24 cellular contexts compared by ENCODE assay signal in genomic region chr7:77833136-77833535, GRCh38. TPM values are rescaled to one million over a fixed set of nuclear protein-coding genes. Genes with fewer than 3 reads are reported as not detected.
A peak's percentile ranks its signal among the peaks of the same experiment; 100 is the strongest.
DNase-seq lines count a peak whose midpoint lies in the region; ATAC-seq and TF ChIP-seq lines count a peak whose summit lies in the region.
"Had no signal": no experiment of that assay in that cellular context is flagged by ENCODE, and none has a peak within 500 bp of the region (broad histone marks: within the 10 kb centered on the region; RNA-seq: fewer than 3 reads in every experiment).

No MANE protein-coding gene starts in this region.

- H3K4me3 Mint-ChIP-seq in activated CD4-positive, alpha-beta T cell treated with anti-CD3 and anti-CD28 coated beads, Interleukin-2, amount 10 ng/mL, durations not matched to agents 24 days and 14 days, result no peak overlapping the region
- no peak overlapping the region for H3K4me3 Mint-ChIP-seq in activated T-helper 1 cell treated with anti-CD3 and anti-CD28 coated beads, Interleukin-12 subunit alpha, Interleukin-12 subunit beta, Interleukin-2, Interleukin-4 antibody, amounts not matched to agents 30 ng/mL and 10 ng/mL and 1 ng/mL, durations not matched to agents 14 hours and 24 hours and 36 hours
- H3K4me3 Mint-ChIP-seq: dendritic cell treated with granulocyte-macrophage colony-stimulating factor and Interleukin-4, amounts not matched to agents 40 ng/mL and 50 ng/mL, for 4 days had no signal

- intact Hi-C loops in activated CD4-positive, alpha-beta T cell treated with anti-CD3 and anti-CD28 coated beads, Interleukin-2, amount 10 ng/mL, durations not matched to agents 24 days and 14 days (cut with micrococcal nuclease), result no loop called here
- intact Hi-C loops in activated T-helper 1 cell treated with anti-CD3 and anti-CD28 coated beads, Interleukin-12 subunit alpha, Interleukin-12 subunit beta, Interleukin-2, Interleukin-4 antibody, amounts not matched to agents 30 ng/mL and 10 ng/mL and 1 ng/mL, durations not matched to agents 14 hours and 24 hours and 36 hours (cut with micrococcal nuclease), result no loop called here
- intact Hi-C loops in psoas muscle (cut with DNase I), result no loop called here

- DNase-seq in activated CD4-positive, alpha-beta T cell treated with anti-CD3 and anti-CD28 coated beads, Interleukin-2, amount 10 ng/mL, durations not matched to agents 24 days and 14 days, result no peak
- DNase-seq in activated CD4-positive, alpha-beta T cell treated with anti-CD3 and anti-CD28 coated beads, Interleukin-2, amount 50 U/mL, for 48 hours, result no peak
- DNase-seq in EH (ENCODE audit: low read depth) (peak; percentile 52), psoas muscle (no peak), DMS114 treated with DMSO at 0.1 percent for 48 hours (lab: John Stamatoyannopoulos, UW; ENCODE audit: unreplicated experiment) (no peak), cerebellar cortex (ENCODE audit: low spot score) (no peak), suprapubic skin (ENCODE audit: low spot score in 2 of 2) (no peak)
- DNase-seq in activated T-helper 1 cell treated with anti-CD3 and anti-CD28 coated beads, Interleukin-12 subunit alpha, Interleukin-12 subunit beta, Interleukin-2, Interleukin-4 antibody, amounts not matched to agents 30 ng/mL and 10 ng/mL and 1 ng/mL, durations not matched to agents 14 hours and 24 hours and 36 hours (ENCODE audit: low spot score), result no peak
- DNase-seq: activated CD4-positive, alpha-beta T cell treated with anti-CD3 and anti-CD28 coated beads for 1 hour; activated gamma-delta T cell; amniotic stem cell; head of caudate nucleus; left cardiac atrium; MG63; NCI-H146; NCI-H524 treated with DMSO at 0.1 percent for 48 hours; nucleus accumbens; stimulated activated CD4-positive, alpha-beta T cell treated with anti-CD3 and anti-CD28 coated beads, Interleukin-4, amount 100 ng/mL, for 1 hour; stimulated activated naive CD8-positive, alpha-beta T cell treated with anti-CD3 and anti-CD28 coated beads, Interleukin-15, Interleukin-2, amounts not matched to agents 100 U/mL and 50 U/mL, for 24 hours had no signal

- TF ChIP-seq CTCF in psoas muscle (IDR thresholded peaks at IDR 0.05), result no peak
- TF ChIP-seq CTCF in suprapubic skin (IDR thresholded peaks at IDR 0.05), result no peak

- H3K27me3 ChIP-seq in psoas muscle (ENCODE audit: insufficient read depth in 3 of 3, low read length in 2 of 3), result no peaks in the 10 kb centered on the region
- no peaks in the 10 kb centered on the region for H3K27me3 ChIP-seq in suprapubic skin
- H3K27me3 ChIP-seq: BLaER1 treated with 17β-estradiol and CSF1 and Interleukin-3, amounts not matched to agents 10 nM and 100 nM; MG63; tibial nerve had no signal

- H3K27me3 Mint-ChIP-seq in activated CD4-positive, alpha-beta T cell treated with anti-CD3 and anti-CD28 coated beads, Interleukin-2, amount 10 ng/mL, durations not matched to agents 24 days and 14 days, result no peaks in the 10 kb centered on the region
- H3K27me3 Mint-ChIP-seq in activated T-helper 1 cell treated with anti-CD3 and anti-CD28 coated beads, Interleukin-12 subunit alpha, Interleukin-12 subunit beta, Interleukin-2, Interleukin-4 antibody, amounts not matched to agents 30 ng/mL and 10 ng/mL and 1 ng/mL, durations not matched to agents 14 hours and 24 hours and 36 hours (ENCODE audit: insufficient read depth), result no peaks in the 10 kb centered on the region
- H3K27me3 Mint-ChIP-seq: dendritic cell treated with granulocyte-macrophage colony-stimulating factor and Interleukin-4, amounts not matched to agents 40 ng/mL and 50 ng/mL, for 4 days had no signal

- H3K27ac Mint-ChIP-seq in activated CD4-positive, alpha-beta T cell treated with anti-CD3 and anti-CD28 coated beads, Interleukin-2, amount 10 ng/mL, durations not matched to agents 24 days and 14 days, result peak overlapping the region; percentile 6
- peak overlapping the region; percentile 21 for H3K27ac Mint-ChIP-seq in activated T-helper 1 cell treated with anti-CD3 and anti-CD28 coated beads, Interleukin-12 subunit alpha, Interleukin-12 subunit beta, Interleukin-2, Interleukin-4 antibody, amounts not matched to agents 30 ng/mL and 10 ng/mL and 1 ng/mL, durations not matched to agents 14 hours and 24 hours and 36 hours

- H3K4me1 Mint-ChIP-seq in activated CD4-positive, alpha-beta T cell treated with anti-CD3 and anti-CD28 coated beads, Interleukin-2, amount 10 ng/mL, durations not matched to agents 24 days and 14 days, result peaks cover 37% of the 10 kb centered on the region
- peaks cover 42% of the 10 kb centered on the region for H3K4me1 Mint-ChIP-seq in activated T-helper 1 cell treated with anti-CD3 and anti-CD28 coated beads, Interleukin-12 subunit alpha, Interleukin-12 subunit beta, Interleukin-2, Interleukin-4 antibody, amounts not matched to agents 30 ng/mL and 10 ng/mL and 1 ng/mL, durations not matched to agents 14 hours and 24 hours and 36 hours (ENCODE audit: low read depth)

- H3K36me3 ChIP-seq in psoas muscle (ENCODE audit: insufficient read depth in 1 of 2, low read depth in 1 of 2) (no peaks in the 10 kb centered on the region), suprapubic skin (no peaks in the 10 kb centered on the region)
- H3K36me3 ChIP-seq: MG63 had no signal

- H3K9me3 ChIP-seq in psoas muscle, result no peaks in the 10 kb centered on the region
- H3K9me3 ChIP-seq in suprapubic skin, result no peaks in the 10 kb centered on the region
- H3K9me3 ChIP-seq: MG63, tibial nerve had no signal

- ATAC-seq in psoas muscle, result no peak
- ATAC-seq: HCT116; left cardiac atrium; stimulated activated naive CD8-positive, alpha-beta T cell treated with anti-CD3 and anti-CD28 coated beads, Interleukin-15, Interleukin-2, amounts not matched to agents 100 U/mL and 50 U/mL, for 24 hours had no signal

- H3K4me1 ChIP-seq in psoas muscle, result peaks cover 38% of the 10 kb centered on the region
- peaks cover 16% of the 10 kb centered on the region for H3K4me1 ChIP-seq in suprapubic skin
- H3K4me1 ChIP-seq: tibial nerve had no signal

- TF ChIP-seq POLR2A in suprapubic skin (IDR thresholded peaks at IDR 0.05), result no peak

- WGBS in psoas muscle, 3 donors, result 98 to 100% (median 100%) methylated on average over 1 of the region's 1 CpG
- 96% methylated on average over 1 of the region's 1 CpG for WGBS in suprapubic skin

- H3K27ac ChIP-seq in psoas muscle (peak overlapping the region; percentile 86), suprapubic skin (no peak overlapping the region)
- H3K27ac ChIP-seq: BLaER1 treated with 17β-estradiol and CSF1 and Interleukin-3, amounts not matched to agents 10 nM and 100 nM; tibial nerve had no signal

- H3K4me3 ChIP-seq in psoas muscle, result no peak overlapping the region
- no peak overlapping the region for H3K4me3 ChIP-seq in suprapubic skin
- H3K4me3 ChIP-seq: BLaER1 treated with 17β-estradiol and CSF1 and Interleukin-3, amounts not matched to agents 10 nM and 100 nM; MG63; smooth muscle cell; tibial nerve had no signal

- peaks cover 16% of the 10 kb centered on the region for H3K36me3 Mint-ChIP-seq in activated CD4-positive, alpha-beta T cell treated with anti-CD3 and anti-CD28 coated beads, Interleukin-2, amount 10 ng/mL, durations not matched to agents 24 days and 14 days (ENCODE audit: low read depth)
- peaks cover 4% of the 10 kb centered on the region for H3K36me3 Mint-ChIP-seq in activated T-helper 1 cell treated with anti-CD3 and anti-CD28 coated beads, Interleukin-12 subunit alpha, Interleukin-12 subunit beta, Interleukin-2, Interleukin-4 antibody, amounts not matched to agents 30 ng/mL and 10 ng/mL and 1 ng/mL, durations not matched to agents 14 hours and 24 hours and 36 hours (ENCODE audit: low read depth)

- H3K9me3 Mint-ChIP-seq in activated CD4-positive, alpha-beta T cell treated with anti-CD3 and anti-CD28 coated beads, Interleukin-2, amount 10 ng/mL, durations not matched to agents 24 days and 14 days, result no peaks in the 10 kb centered on the region
- H3K9me3 Mint-ChIP-seq in activated T-helper 1 cell treated with anti-CD3 and anti-CD28 coated beads, Interleukin-12 subunit alpha, Interleukin-12 subunit beta, Interleukin-2, Interleukin-4 antibody, amounts not matched to agents 30 ng/mL and 10 ng/mL and 1 ng/mL, durations not matched to agents 14 hours and 24 hours and 36 hours, result peaks cover 3% of the 10 kb centered on the region
- H3K9me3 Mint-ChIP-seq: dendritic cell treated with granulocyte-macrophage colony-stimulating factor and Interleukin-4, amounts not matched to agents 40 ng/mL and 50 ng/mL, for 4 days had no signal

- TF ChIP-seq EP300 in suprapubic skin (IDR thresholded peaks at IDR 0.05), result no peak

RNA-seq across cellular contexts. Expression of gene PHTF2, which starts 34.6 kb away (rescaled TPM):
- 31.5 and 32.1 TPM in 2 replicates for total RNA-seq in activated CD4-positive, alpha-beta T cell treated with anti-CD3 and anti-CD28 coated beads, Interleukin-2, amount 10 ng/mL, durations not matched to agents 24 days and 14 days
- total RNA-seq in activated T-helper 1 cell treated with anti-CD3 and anti-CD28 coated beads, Interleukin-12 subunit alpha, Interleukin-12 subunit beta, Interleukin-2, Interleukin-4 antibody, amounts not matched to agents 30 ng/mL and 10 ng/mL and 1 ng/mL, durations not matched to agents 14 hours and 24 hours and 36 hours, result 30.9 and 31.2 TPM in 2 replicates
- 10 to 100 TPM; 48.2 to 88.7 (median 66.3) TPM for total RNA-seq in psoas muscle
- polyA plus RNA-seq in psoas muscle, result 100 to 1,000 TPM in 1 of 3 donors, 10 to 100 TPM in 2; 16.7 to 101 (median 42.3) TPM
- 10 to 100 TPM in 3 of 4 donors, 1 to 10 TPM in 1; 9.6 to 33.7 (median 15.7) TPM for total RNA-seq in suprapubic skin

RNA-seq across cellular contexts. Expression of gene TMEM60, which starts 34.9 kb away (rescaled TPM):
- total RNA-seq in activated CD4-positive, alpha-beta T cell treated with anti-CD3 and anti-CD28 coated beads, Interleukin-2, amount 10 ng/mL, durations not matched to agents 24 days and 14 days, result 9.7 and 10.3 TPM in 2 replicates
- total RNA-seq in activated T-helper 1 cell treated with anti-CD3 and anti-CD28 coated beads, Interleukin-12 subunit alpha, Interleukin-12 subunit beta, Interleukin-2, Interleukin-4 antibody, amounts not matched to agents 30 ng/mL and 10 ng/mL and 1 ng/mL, durations not matched to agents 14 hours and 24 hours and 36 hours, result 9.0 and 11.0 TPM in 2 replicates
- 10 to 100 TPM in 3 of 4 donors, 1 to 10 TPM in 1; 7.7 to 13.8 (median 12.3) TPM for total RNA-seq in psoas muscle
- polyA plus RNA-seq in psoas muscle, result 10 to 100 TPM; 17.2 to 39.3 (median 18.8) TPM
- total RNA-seq in suprapubic skin, result 10 to 100 TPM in 2 of 4 donors, 1 to 10 TPM in 2; 8.3 to 13.5 (median 10.8) TPM
